Comparison of ENCODE assay signal across 8 cellular contexts in the genomic region with DNA sequence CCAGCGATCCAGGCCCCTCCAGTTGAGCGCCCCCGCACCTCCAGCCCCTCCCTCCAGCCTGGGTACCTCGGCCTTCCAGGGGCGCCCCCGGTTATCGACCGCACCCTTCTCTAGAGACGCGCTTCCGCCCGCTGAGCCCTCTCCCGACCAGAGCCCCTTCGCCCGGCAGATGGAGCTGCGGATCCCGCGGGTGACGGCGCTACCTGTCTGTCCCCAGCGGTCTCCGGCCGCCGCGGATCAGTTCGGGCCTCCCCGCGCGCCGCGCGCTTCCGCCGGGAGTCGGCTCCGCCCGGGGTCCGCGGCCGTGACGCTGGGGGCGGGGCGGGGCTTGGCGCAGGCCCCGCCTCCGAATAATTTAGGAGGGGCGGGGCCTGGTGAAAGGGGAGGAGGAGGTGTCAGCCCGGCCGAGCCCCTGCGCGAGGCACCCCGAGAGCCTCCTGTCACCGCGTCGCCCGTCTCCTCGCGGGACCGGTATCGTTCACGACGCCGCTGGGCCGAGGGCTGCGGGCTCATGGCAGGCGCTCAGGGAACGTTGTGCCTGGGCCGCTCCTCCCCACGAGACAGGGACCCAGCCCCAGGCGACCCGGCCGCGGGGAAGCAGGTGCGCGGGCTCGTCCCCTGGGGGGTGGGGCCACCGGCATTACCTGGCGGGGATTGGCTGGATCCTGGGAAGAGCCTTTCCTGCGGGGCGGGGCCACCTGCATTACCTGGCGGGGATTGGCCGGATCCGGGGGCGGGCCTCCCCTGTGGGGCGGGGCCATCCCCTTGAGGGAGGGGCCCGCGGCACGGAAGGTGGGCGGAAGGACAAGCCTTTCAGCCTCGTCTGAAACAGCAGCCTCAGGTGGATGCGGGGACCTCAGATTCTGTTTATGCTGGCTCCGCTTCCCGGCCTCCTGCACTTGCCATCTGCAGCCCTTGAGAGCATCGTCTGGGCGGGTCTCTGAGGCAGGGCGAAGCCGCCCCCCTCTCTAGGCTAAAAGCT. TPM values are rescaled to one million over a fixed set of nuclear protein-coding genes. Genes with fewer than 3 reads are reported as not detected.
DNase-seq lines count a peak whose midpoint lies in the region; ATAC-seq and TF ChIP-seq lines count a peak whose summit lies in the region.

A gene with protein sequence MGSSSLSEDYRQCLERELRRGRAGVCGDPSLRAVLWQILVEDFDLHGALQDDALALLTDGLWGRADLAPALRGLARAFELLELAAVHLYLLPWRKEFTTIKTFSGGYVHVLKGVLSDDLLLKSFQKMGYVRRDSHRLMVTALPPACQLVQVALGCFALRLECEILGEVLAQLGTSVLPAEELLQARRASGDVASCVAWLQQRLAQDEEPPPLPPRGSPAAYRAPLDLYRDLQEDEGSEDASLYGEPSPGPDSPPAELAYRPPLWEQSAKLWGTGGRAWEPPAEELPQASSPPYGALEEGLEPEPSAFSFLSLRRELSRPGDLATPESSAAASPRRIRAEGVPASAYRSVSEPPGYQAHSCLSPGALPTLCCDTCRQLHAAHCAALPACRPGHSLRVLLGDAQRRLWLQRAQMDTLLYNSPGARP (minus strand): TSS at position 281 of the 982 bp plus-strand sequence. CDS start 473 bp downstream, outside the sequence.

- no peaks in the 10 kb centered on the region for H3K9me3 ChIP-seq in HUES64 (ENCODE audit: insufficient read depth, low read depth, low read length)
- no peaks in the 10 kb centered on the region for H3K9me3 ChIP-seq in OCI-LY1 (ENCODE audit: low read length)

- H3K79me2 ChIP-seq in OCI-LY1 (ENCODE audit: insufficient read depth, low read length), result no peaks in the 10 kb centered on the region

- under 1% methylated on average over 97 of the region's 97 CpGs for WGBS in HUES64

- H3K4me2 ChIP-seq in OCI-LY1 (ENCODE audit: low read length), result peak within 1 kb of the TSS; percentile 59

- no peaks in the 10 kb centered on the region for H3F3A ChIP-seq in OCI-LY1 (ENCODE audit: insufficient read depth, low read length)

- H3K27me3 ChIP-seq in HUES64 (ENCODE audit: insufficient read depth, low read length) (peaks cover 3% of the 10 kb centered on the region; the same call in 1 of the 2 replicates), OCI-LY1 (ENCODE audit: insufficient read depth, low read length) (no peaks in the 10 kb centered on the region)

- peak within 1 kb of the TSS; percentile 87 for H3K4me3 ChIP-seq in HUES64 (ENCODE audit: low read length)
- H3K4me3 ChIP-seq in OCI-LY1 (ENCODE audit: low read depth, low read length, poor library complexity, severe bottlenecking), result peak within 1 kb of the TSS; percentile 67

- H4K20me1 ChIP-seq in OCI-LY1 (ENCODE audit: insufficient read depth, low read length), result no peaks in the 10 kb centered on the region

- peaks cover 6% of the 10 kb centered on the region; the same call in 1 of the 2 replicates for H3K4me1 ChIP-seq in HUES64 (ENCODE audit: insufficient read depth, low read length)
- H3K4me1 ChIP-seq in OCI-LY1 (ENCODE audit: insufficient read depth, low read length, severe bottlenecking), result peaks cover 30% of the 10 kb centered on the region

- H3K27ac ChIP-seq in HUES64 (ENCODE audit: low read depth, low read length) (peak within 1 kb of the TSS; percentile 74; the same call in 1 of the 2 replicates), OCI-LY1 (ENCODE audit: low read depth, low read length, poor library complexity, severe bottlenecking) (peak within 1 kb of the TSS; percentile 16), epithelial cell of prostate (peak within 1 kb of the TSS; percentile 74)

- DNase-seq in DMS114 treated with DMSO at 0.1 percent for 48 hours (lab: John Stamatoyannopoulos, UW; ENCODE audit: unreplicated experiment) (peak; percentile 85), activated T-cell treated with anti-CD3 and anti-CD28 coated beads for 24 hours (ENCODE audit: low read depth) (peak; percentile 96), epithelial cell of prostate (ENCODE audit: low read depth, low spot score) (peak; percentile 72), mucosa of gallbladder (ENCODE audit: low spot score) (peak; percentile 94)
- peak; percentile 91 to 96 for DNase-seq in stimulated activated CD8-positive, alpha-beta memory T cell treated with anti-CD3 and anti-CD28 coated beads, Interleukin-4, amount 100 ng/mL, for 4 hours (ENCODE audit: low read depth in 2 of 2, low spot score in 1 of 2)

- peak; percentile 56 for ATAC-seq in GM21423 (IDR thresholded peaks at IDR 0.05; ENCODE audit: unreplicated experiment)

- no peaks in the 10 kb centered on the region for H3K9me2 ChIP-seq in OCI-LY1 (ENCODE audit: low read depth, low read length)

- H3K9ac ChIP-seq in HUES64 (ENCODE audit: low read depth, low read length) (peak within 1 kb of the TSS; percentile 54), OCI-LY1 (ENCODE audit: low read length) (peak within 1 kb of the TSS; percentile 70)

- TF ChIP-seq CTCF in OCI-LY1 (IDR thresholded peaks at IDR 0.05; ENCODE audit: low read length), result no peak

- no peak within 1 kb of the TSS for H2AFZ ChIP-seq in OCI-LY1 (ENCODE audit: low read length)

- H3K36me3 ChIP-seq in HUES64 (ENCODE audit: insufficient read depth, low read length) (peaks cover 15% of the 10 kb centered on the region; the same call in 1 of the 2 replicates), OCI-LY1 (ENCODE audit: insufficient read depth, low read length) (peaks cover 6% of the 10 kb centered on the region; the same call in 1 of the 2 replicates)

RNA-seq across cellular contexts. Expression of the gene that starts here (rescaled TPM):
- 5.8 TPM for polyA plus RNA-seq in HUES64 (2013, experiment 1 of 2)
- 5.8 TPM for polyA plus RNA-seq in HUES64 (2013, experiment 2 of 2)
- total RNA-seq in mucosa of gallbladder, result 29.6 TPM

Comparison
In these comparisons a context has a peak if more than half of its experiments do, and no peak if none do; other contexts are left out.
1. Peak in every context shown above with its lines: DNase-seq, ATAC-seq, H3K4me3 ChIP-seq and H3K27ac ChIP-seq.
2. H3K27ac ChIP-seq: peak in every context shown above with its lines; median percentile 74 in HUES64; 74 in epithelial cell of prostate; 16 in OCI-LY1.